In the genomic region with DNA sequence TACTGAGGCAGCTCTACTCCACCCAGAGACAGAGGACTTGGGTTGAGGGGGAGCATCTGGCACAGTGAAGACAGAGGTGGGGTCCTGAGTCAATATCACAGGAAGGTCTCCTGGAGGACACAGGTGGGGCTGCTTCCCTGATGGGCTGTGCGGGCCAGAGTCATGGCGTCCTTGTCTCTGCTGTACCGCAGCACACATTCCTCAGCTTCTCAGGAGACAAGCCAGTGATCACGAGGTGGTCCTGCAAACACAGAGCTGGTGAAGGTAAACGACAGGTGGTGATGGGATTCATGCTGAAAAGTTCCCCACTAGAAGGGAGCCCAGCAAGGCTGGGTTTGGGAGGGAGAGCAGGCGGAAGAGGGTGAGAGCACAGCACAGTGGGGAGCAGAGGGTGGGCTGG, we compare ENCODE assay signal across 12 cellular contexts. TPM values are rescaled to one million over a fixed set of nuclear protein-coding genes. Genes with fewer than 3 reads are reported as not detected.
DNase-seq lines count a peak whose midpoint lies in the region; ATAC-seq and TF ChIP-seq lines count a peak whose summit lies in the region.
"Had no signal": no experiment of that assay in that cellular context is flagged by ENCODE, and none has a peak within 500 bp of the region (broad histone marks: within the 10 kb centered on the region; RNA-seq: fewer than 3 reads in every experiment).

No MANE protein-coding gene starts in this region.

- peak overlapping the region in 1 of 2 donors; percentile 57 for H3K27ac Mint-ChIP-seq in stimulated activated naive CD8-positive, alpha-beta T cell treated with anti-CD3 and anti-CD28 coated beads, Interleukin-15, amount 100 ng/mL, for 72 hours
- peak overlapping the region; percentile 69 for H3K27ac Mint-ChIP-seq in progenitor cell of endocrine pancreas
- H3K27ac Mint-ChIP-seq: CD8-positive, alpha-beta memory T cell had no signal

- TF ChIP-seq CTCF in progenitor cell of endocrine pancreas (IDR thresholded peaks at IDR 0.05; ENCODE audit: unreplicated experiment): no peak

- no peak overlapping the region for H3K4me3 Mint-ChIP-seq in stimulated activated naive CD8-positive, alpha-beta T cell treated with anti-CD3 and anti-CD28 coated beads, Interleukin-15, amount 100 ng/mL, for 72 hours
- H3K4me3 Mint-ChIP-seq in progenitor cell of endocrine pancreas (ENCODE audit: low read depth): no peak overlapping the region
- H3K4me3 Mint-ChIP-seq: CD8-positive, alpha-beta memory T cell had no signal

- ATAC-seq in stimulated activated naive CD8-positive, alpha-beta T cell treated with anti-CD3 and anti-CD28 coated beads, Interleukin-15, amount 100 ng/mL, for 72 hours: peak; percentile 5
- ATAC-seq in stimulated activated naive CD8-positive, alpha-beta T cell treated with anti-CD3 and anti-CD28 coated beads, Interleukin-15, Interleukin-2, amounts not matched to agents 100 U/mL and 50 U/mL, for 24 hours: no peak
- ATAC-seq: Panc1 had no signal

- no peaks in the 10 kb centered on the region for H3K9me3 Mint-ChIP-seq in stimulated activated naive CD8-positive, alpha-beta T cell treated with anti-CD3 and anti-CD28 coated beads, Interleukin-15, amount 100 ng/mL, for 72 hours
- no peaks in the 10 kb centered on the region for H3K9me3 Mint-ChIP-seq in progenitor cell of endocrine pancreas (ENCODE audit: low read depth)
- H3K9me3 Mint-ChIP-seq: CD8-positive, alpha-beta memory T cell had no signal

- no peaks in the 10 kb centered on the region for H3K36me3 Mint-ChIP-seq in progenitor cell of endocrine pancreas (ENCODE audit: insufficient read depth)
- H3K36me3 Mint-ChIP-seq: CD8-positive, alpha-beta memory T cell had no signal

- DNase-seq in stimulated activated naive CD8-positive, alpha-beta T cell treated with anti-CD3 and anti-CD28 coated beads, Interleukin-15, amount 100 ng/mL, for 72 hours: no peak
- no peak for DNase-seq in stimulated activated naive CD8-positive, alpha-beta T cell treated with anti-CD3 and anti-CD28 coated beads, Interleukin-15, Interleukin-2, amounts not matched to agents 100 U/mL and 50 U/mL, for 24 hours
- DNase-seq in progenitor cell of endocrine pancreas (ENCODE audit: low spot score, unreplicated experiment): no peak
- no peak for DNase-seq in NCI-H1048 (lab: John Stamatoyannopoulos, UW)
- DNase-seq: C1 segment of cervical spinal cord; CD8-positive, alpha-beta memory T cell; GOT3; KG1; NCI-H1694 treated with DMSO at 0.1 percent for 48 hours; SJCRH30 had no signal

- no peaks in the 10 kb centered on the region for H3K27me3 Mint-ChIP-seq in stimulated activated naive CD8-positive, alpha-beta T cell treated with anti-CD3 and anti-CD28 coated beads, Interleukin-15, amount 100 ng/mL, for 72 hours
- H3K27me3 Mint-ChIP-seq in progenitor cell of endocrine pancreas: peaks cover 3% of the 10 kb centered on the region

- peaks cover 2% of the 10 kb centered on the region for H3K4me1 Mint-ChIP-seq in stimulated activated naive CD8-positive, alpha-beta T cell treated with anti-CD3 and anti-CD28 coated beads, Interleukin-15, amount 100 ng/mL, for 72 hours
- peaks cover 4% of the 10 kb centered on the region for H3K4me1 Mint-ChIP-seq in progenitor cell of endocrine pancreas (ENCODE audit: low read depth)
- H3K4me1 Mint-ChIP-seq: CD8-positive, alpha-beta memory T cell had no signal

RNA-seq across cellular contexts. Expression of gene TCF23, which starts 9.7 kb away (rescaled TPM):
- total RNA-seq in progenitor cell of endocrine pancreas: not detected in 2 replicates
- total RNA-seq: CD8-positive, alpha-beta memory T cell; NCI-H460; SJCRH30 had no signal

RNA-seq across cellular contexts. Expression of gene PRR30, which starts 19.3 kb away (rescaled TPM):
- total RNA-seq in progenitor cell of endocrine pancreas: not detected in 2 replicates
- total RNA-seq: CD8-positive, alpha-beta memory T cell; NCI-H460; SJCRH30 had no signal

RNA-seq across cellular contexts. Expression of gene PREB, which starts 24.0 kb away (rescaled TPM):
- 46.9 and 49.7 TPM in 2 replicates for total RNA-seq in progenitor cell of endocrine pancreas

RNA-seq across cellular contexts. Expression of gene ABHD1, which starts 34.9 kb away (rescaled TPM):
- 0.31 and 0.34 TPM in 2 replicates for total RNA-seq in progenitor cell of endocrine pancreas
- total RNA-seq: SJCRH30 had no signal

RNA-seq across cellular contexts. Expression of gene CGREF1, which starts 39.5 kb away (rescaled TPM):
- total RNA-seq in progenitor cell of endocrine pancreas: 0.31 and 0.87 TPM in 2 replicates
- total RNA-seq: SJCRH30 had no signal
